In the genomic region with DNA sequence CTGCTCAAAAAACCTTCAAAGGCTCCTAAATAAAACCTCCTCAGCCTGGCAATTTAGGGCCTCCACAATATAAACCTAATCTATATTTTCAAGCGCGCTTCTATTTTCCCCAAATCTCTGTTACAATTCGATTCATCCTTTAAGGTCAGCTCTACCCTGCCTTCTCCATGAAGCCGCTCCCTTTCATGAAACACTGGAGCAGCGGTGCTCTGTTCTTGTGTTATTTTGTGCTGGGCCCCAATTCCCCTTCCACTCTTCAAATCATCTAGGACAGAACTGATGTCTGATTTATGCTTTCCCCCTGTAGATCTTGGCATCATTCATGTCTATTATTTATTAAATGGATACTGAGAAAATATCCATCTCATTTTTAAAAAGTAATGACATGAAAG, we compare ENCODE assay signal across 12 cellular contexts. TPM values are rescaled to one million over a fixed set of nuclear protein-coding genes. Genes with fewer than 3 reads are reported as not detected.
DNase-seq lines count a peak whose midpoint lies in the region; ATAC-seq lines count a peak whose summit lies in the region.
"Had no signal": no experiment of that assay in that cellular context is flagged by ENCODE, and none has a peak within 500 bp of the region (broad histone marks: within the 10 kb centered on the region; RNA-seq: fewer than 3 reads in every experiment).

No MANE protein-coding gene starts in this region.

- H3K27me3 ChIP-seq in HUES48 (ENCODE audit: control insufficient read depth, insufficient read depth, low read length) (no peaks in the 10 kb centered on the region), skeletal muscle satellite cell (ENCODE audit: control insufficient read depth, insufficient read depth, low read length) (no peaks in the 10 kb centered on the region)
- H3K27me3 ChIP-seq: MG63 had no signal

- H3K9me3 ChIP-seq in HUES48 (ENCODE audit: control insufficient read depth, insufficient read depth, low read length) (no peaks in the 10 kb centered on the region), skeletal muscle satellite cell (replicated peaks; ENCODE audit: low read length) (no peaks in the 10 kb centered on the region)
- H3K9me3 ChIP-seq: MG63 had no signal

- intact Hi-C loops in posterior cingulate gyrus (cut with DNase I) (loop anchor here (5.0 to 10.0 kb wide), 2 partner anchors 37 to 326 kb away; no protein-coding TSS in a partner anchor), Right ventricle myocardium inferior (cut with DNase I) (no loop called here)

- H3K4me1 ChIP-seq in HUES48 (ENCODE audit: control insufficient read depth, insufficient read depth, low read length) (peaks cover 84% of the 10 kb centered on the region), skeletal muscle satellite cell (ENCODE audit: control insufficient read depth, insufficient read depth, low read length) (peaks cover 93% of the 10 kb centered on the region)

- no peak for ATAC-seq in Right ventricle myocardium inferior
- ATAC-seq: activated T-cell treated with anti-CD3 and anti-CD28 coated beads, Interleukin-2, amount 50 U/mL, for 4 hours had no signal

- peak overlapping the region; percentile 3; the same call in 1 of the 2 replicates for H3K4me3 ChIP-seq in HUES48 (ENCODE audit: low read depth, low read length)
- H3K4me3 ChIP-seq in skeletal muscle satellite cell (ENCODE audit: low read length) = peak overlapping the region; percentile 36
- H3K4me3 ChIP-seq: MG63 had no signal

- H3K4me2 ChIP-seq in skeletal muscle satellite cell (ENCODE audit: low read length) = peak overlapping the region; percentile 80

- DNase-seq in medulla oblongata (ENCODE audit: extremely low spot score) (peak; percentile 37), T1000 (lab: John Stamatoyannopoulos, UW) (no peak), posterior cingulate gyrus (no peak), NCI-H82 (lab: John Stamatoyannopoulos, UW) (no peak), Right ventricle myocardium inferior (ENCODE audit: missing footprints) (no peak)
- DNase-seq: activated CD4-positive, alpha-beta T cell treated with anti-CD3 and anti-CD28 coated beads for 1 hour; activated T-cell treated with anti-CD3 and anti-CD28 coated beads, Interleukin-2, amount 50 U/mL, for 4 hours; amygdala; MG63 had no signal

- no peak overlapping the region for H3K9ac ChIP-seq in HUES48 (ENCODE audit: low read depth, low read length)
- no peak overlapping the region for H3K9ac ChIP-seq in skeletal muscle satellite cell (ENCODE audit: low read depth, low read length)

- H3K27ac ChIP-seq in HUES48 (ENCODE audit: low read depth, low read length) (peak overlapping the region; percentile 58), cingulate gyrus (ENCODE audit: low read depth, low read length) (peak overlapping the region; percentile 78)

- H3K36me3 ChIP-seq in HUES48 (ENCODE audit: control insufficient read depth, insufficient read depth, low read length) (peaks cover 7% of the 10 kb centered on the region), skeletal muscle satellite cell (ENCODE audit: insufficient read depth, low read length) (peaks cover 55% of the 10 kb centered on the region)

RNA-seq across cellular contexts. Expression of gene ERRFI1, which starts 6.9 kb away (rescaled TPM):
- total RNA-seq in skeletal muscle satellite cell (2012; rRNA removed) = 38.3 and 86.7 TPM in 2 replicates
- total RNA-seq in Right ventricle myocardium inferior = 12.8 TPM

RNA-seq across cellular contexts. Expression of gene PARK7, which starts 57.7 kb away (rescaled TPM):
- 202 and 212 TPM in 2 replicates for total RNA-seq in skeletal muscle satellite cell (2012; rRNA removed)
- 372 TPM for total RNA-seq in Right ventricle myocardium inferior
